ENCODE assay signal across 2 cellular contexts in genomic region chr1:192683081-192683480, GRCh38. TPM values are rescaled to one million over a fixed set of nuclear protein-coding genes. Genes with fewer than 3 reads are reported as not detected.
"Had no signal": no experiment of that assay in that cellular context is flagged by ENCODE, and none has a peak within 500 bp of the region (broad histone marks: within the 10 kb centered on the region; RNA-seq: fewer than 3 reads in every experiment).

No MANE protein-coding gene starts in this region.

RNA-seq across cellular contexts. Expression of gene RGS13, which starts 47.1 kb away (rescaled TPM):
- total RNA-seq: temporal lobe, thyroid gland had no signal
